Comparison of ENCODE assay signal across 1 cellular context in genomic region chr12:14431990-14432389, GRCh38.
TF ChIP-seq lines count a peak whose summit lies in the region.

No MANE protein-coding gene starts in this region.

TF ChIP-seq in SK-N-SH, 30 proteins besides CTCF, POLR2A, EP300 and RAD21:
- TF ChIP-seq RXRA (IDR thresholded peaks at IDR 0.05; ENCODE audit: borderline replicate concordance, low read depth) (no peak), MAX (IDR thresholded peaks at IDR 0.05; ENCODE audit: low read depth) (no peak), IRF3 (IDR thresholded peaks at IDR 0.05; ENCODE audit: low read depth, low read length) (no peak), NRF1 (IDR thresholded peaks at IDR 0.05; ENCODE audit: low read depth, low read length) (no peak), JUND (IDR thresholded peaks at IDR 0.05) (no peak), CHD2 (IDR thresholded peaks at IDR 0.05; ENCODE audit: low read length, partially characterized antibody) (no peak), GATA2 (CRISPR knock-in tag; IDR thresholded peaks at IDR 0.05) (no peak), RFX5 (IDR thresholded peaks at IDR 0.05; ENCODE audit: low read length) (no peak), USF1 (IDR thresholded peaks at IDR 0.05; ENCODE audit: borderline replicate concordance, low read depth) (no peak), FOXM1 (IDR thresholded peaks at IDR 0.05; ENCODE audit: low read depth) (no peak), POLR2AphosphoS5 (IDR thresholded peaks at IDR 0.05; ENCODE audit: low read depth, low read length) (no peak)
TF ChIP-seq in SK-N-SH: peak in this region for 0.
